In the genomic region with DNA sequence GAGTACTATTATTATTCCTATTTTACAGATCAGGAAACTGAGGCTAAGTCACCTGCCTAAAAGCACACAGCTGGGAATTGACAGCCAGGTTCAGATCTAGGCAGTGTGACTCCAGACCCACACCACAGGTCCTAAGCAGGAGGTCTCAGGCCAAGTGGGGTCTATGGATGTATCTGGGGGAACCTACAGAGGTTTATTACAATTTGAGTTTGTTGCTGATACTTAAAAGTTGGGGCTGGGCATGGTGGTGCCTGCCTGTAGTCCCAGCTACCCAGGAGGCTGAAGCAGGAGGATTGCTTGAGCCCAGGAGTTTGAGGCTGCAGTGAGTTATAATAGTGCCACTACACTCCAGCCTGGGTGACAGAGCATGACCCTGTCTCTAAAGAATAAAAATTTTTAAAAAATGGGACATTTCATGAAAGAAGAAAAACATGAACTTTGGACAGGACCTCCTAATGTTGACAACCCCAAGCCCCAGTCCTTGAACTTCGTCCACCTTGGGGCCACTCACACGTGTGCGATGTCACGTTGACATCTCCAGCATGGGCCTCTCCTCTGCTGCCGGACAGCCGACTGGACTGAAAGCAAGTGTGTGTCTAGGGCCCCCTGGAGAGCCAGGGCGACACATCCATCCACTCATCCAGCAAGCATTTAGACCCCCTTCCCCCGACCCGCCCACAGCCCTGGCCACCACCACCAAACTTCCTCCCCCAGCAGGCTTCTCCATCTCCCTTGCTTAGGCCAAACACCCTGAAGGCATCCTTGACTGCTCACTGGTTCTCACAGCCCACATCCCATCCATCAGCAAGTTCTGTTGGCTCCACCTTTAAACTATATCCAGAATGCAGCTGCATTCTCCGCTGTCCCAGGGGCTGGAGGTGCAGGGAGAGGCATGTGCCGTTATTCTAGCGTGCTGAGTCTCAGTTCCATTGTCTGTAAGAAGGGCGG, we compare ENCODE assay signal across 1 cellular context.
TF ChIP-seq lines count a peak whose summit lies in the region.

No MANE protein-coding gene starts in this region.

TF ChIP-seq in HepG2, 621 proteins besides CTCF, POLR2A, EP300 and RAD21 (continued from another document and continues in another):
- TF ChIP-seq, protein P1, sequence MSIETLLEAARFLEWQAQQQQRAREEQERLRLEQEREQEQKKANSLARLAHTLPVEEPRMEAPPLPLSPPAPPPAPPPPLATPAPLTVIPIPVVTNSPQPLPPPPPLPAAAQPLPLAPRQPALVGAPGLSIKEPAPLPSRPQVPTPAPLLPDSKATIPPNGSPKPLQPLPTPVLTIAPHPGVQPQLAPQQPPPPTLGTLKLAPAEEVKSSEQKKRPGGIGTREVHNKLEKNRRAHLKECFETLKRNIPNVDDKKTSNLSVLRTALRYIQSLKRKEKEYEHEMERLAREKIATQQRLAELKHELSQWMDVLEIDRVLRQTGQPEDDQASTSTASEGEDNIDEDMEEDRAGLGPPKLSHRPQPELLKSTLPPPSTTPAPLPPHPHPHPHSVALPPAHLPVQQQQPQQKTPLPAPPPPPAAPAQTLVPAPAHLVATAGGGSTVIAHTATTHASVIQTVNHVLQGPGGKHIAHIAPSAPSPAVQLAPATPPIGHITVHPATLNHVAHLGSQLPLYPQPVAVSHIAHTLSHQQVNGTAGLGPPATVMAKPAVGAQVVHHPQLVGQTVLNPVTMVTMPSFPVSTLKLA (IDR thresholded peaks at IDR 0.05), result peak; percentile 96
- peak; percentile 89 for TF ChIP-seq KAT8 (CRISPR knock-in tag; IDR thresholded peaks at IDR 0.05)
- TF ChIP-seq JARID2 (CRISPR knock-in tag; IDR thresholded peaks at IDR 0.05; ENCODE audit: insufficient replicate concordance), result peak; percentile 61
- TF ChIP-seq SOX6 (IDR thresholded peaks at IDR 0.05), result no peak
- TF ChIP-seq SOX6 (CRISPR knock-in tag; IDR thresholded peaks at IDR 0.05), result peak; percentile 96
- TF ChIP-seq SCMH1 (CRISPR knock-in tag; IDR thresholded peaks at IDR 0.05; ENCODE audit: borderline replicate concordance), result no peak
- TF ChIP-seq PLRG1 (conservative IDR thresholded peaks at IDR 0.05), result no peak
- peak; percentile 92 for TF ChIP-seq SMYD3 (CRISPR knock-in tag; IDR thresholded peaks at IDR 0.05)
- TF ChIP-seq, protein P2, sequence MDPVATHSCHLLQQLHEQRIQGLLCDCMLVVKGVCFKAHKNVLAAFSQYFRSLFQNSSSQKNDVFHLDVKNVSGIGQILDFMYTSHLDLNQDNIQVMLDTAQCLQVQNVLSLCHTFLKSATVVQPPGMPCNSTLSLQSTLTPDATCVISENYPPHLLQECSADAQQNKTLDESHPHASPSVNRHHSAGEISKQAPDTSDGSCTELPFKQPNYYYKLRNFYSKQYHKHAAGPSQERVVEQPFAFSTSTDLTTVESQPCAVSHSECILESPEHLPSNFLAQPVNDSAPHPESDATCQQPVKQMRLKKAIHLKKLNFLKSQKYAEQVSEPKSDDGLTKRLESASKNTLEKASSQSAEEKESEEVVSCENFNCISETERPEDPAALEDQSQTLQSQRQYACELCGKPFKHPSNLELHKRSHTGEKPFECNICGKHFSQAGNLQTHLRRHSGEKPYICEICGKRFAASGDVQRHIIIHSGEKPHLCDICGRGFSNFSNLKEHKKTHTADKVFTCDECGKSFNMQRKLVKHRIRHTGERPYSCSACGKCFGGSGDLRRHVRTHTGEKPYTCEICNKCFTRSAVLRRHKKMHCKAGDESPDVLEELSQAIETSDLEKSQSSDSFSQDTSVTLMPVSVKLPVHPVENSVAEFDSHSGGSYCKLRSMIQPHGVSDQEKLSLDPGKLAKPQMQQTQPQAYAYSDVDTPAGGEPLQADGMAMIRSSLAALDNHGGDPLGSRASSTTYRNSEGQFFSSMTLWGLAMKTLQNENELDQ (CRISPR knock-in tag; IDR thresholded peaks at IDR 0.05; ENCODE audit: borderline replicate concordance), result 0 out of 2 replicates have a peak, but pooled peaks have one; percentile 0
- TF ChIP-seq, protein P3, sequence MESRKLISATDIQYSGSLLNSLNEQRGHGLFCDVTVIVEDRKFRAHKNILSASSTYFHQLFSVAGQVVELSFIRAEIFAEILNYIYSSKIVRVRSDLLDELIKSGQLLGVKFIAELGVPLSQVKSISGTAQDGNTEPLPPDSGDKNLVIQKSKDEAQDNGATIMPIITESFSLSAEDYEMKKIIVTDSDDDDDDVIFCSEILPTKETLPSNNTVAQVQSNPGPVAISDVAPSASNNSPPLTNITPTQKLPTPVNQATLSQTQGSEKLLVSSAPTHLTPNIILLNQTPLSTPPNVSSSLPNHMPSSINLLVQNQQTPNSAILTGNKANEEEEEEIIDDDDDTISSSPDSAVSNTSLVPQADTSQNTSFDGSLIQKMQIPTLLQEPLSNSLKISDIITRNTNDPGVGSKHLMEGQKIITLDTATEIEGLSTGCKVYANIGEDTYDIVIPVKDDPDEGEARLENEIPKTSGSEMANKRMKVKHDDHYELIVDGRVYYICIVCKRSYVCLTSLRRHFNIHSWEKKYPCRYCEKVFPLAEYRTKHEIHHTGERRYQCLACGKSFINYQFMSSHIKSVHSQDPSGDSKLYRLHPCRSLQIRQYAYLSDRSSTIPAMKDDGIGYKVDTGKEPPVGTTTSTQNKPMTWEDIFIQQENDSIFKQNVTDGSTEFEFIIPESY (CRISPR knock-in tag; IDR thresholded peaks at IDR 0.05), result peak; percentile 88; the same call in 1 of the 2 replicates
- TF ChIP-seq TRIM24 (CRISPR knock-in tag; IDR thresholded peaks at IDR 0.05), result peak; percentile 84
- TF ChIP-seq FLYWCH1 (CRISPR knock-in tag; IDR thresholded peaks at IDR 0.05), result no peak
- TF ChIP-seq, protein P4, sequence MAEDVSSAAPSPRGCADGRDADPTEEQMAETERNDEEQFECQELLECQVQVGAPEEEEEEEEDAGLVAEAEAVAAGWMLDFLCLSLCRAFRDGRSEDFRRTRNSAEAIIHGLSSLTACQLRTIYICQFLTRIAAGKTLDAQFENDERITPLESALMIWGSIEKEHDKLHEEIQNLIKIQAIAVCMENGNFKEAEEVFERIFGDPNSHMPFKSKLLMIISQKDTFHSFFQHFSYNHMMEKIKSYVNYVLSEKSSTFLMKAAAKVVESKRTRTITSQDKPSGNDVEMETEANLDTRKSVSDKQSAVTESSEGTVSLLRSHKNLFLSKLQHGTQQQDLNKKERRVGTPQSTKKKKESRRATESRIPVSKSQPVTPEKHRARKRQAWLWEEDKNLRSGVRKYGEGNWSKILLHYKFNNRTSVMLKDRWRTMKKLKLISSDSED (CRISPR knock-in tag; IDR thresholded peaks at IDR 0.05), result no peak
- no peak; the same call in 1 of the 2 replicates for TF ChIP-seq TP53 (CRISPR knock-in tag; conservative IDR thresholded peaks at IDR 0.05)
- peak; percentile 96 for TF ChIP-seq ZNF589 (CRISPR knock-in tag; conservative IDR thresholded peaks at IDR 0.05)
- no peak for TF ChIP-seq NFIB (CRISPR knock-in tag; IDR thresholded peaks at IDR 0.05; ENCODE audit: borderline replicate concordance)
- peak; percentile 82 for TF ChIP-seq ZNF781 (CRISPR knock-in tag; IDR thresholded peaks at IDR 0.05; ENCODE audit: borderline replicate concordance, not compliant biosample characterization)
- TF ChIP-seq ZMYM2 (CRISPR knock-in tag; IDR thresholded peaks at IDR 0.05), result peak; percentile 96
- TF ChIP-seq SALL2 (CRISPR knock-in tag; IDR thresholded peaks at IDR 0.05), result no peak; the same call in 1 of the 2 replicates
- no peak for TF ChIP-seq ZNF720 (CRISPR knock-in tag; IDR thresholded peaks at IDR 0.05)
- TF ChIP-seq, protein P5, sequence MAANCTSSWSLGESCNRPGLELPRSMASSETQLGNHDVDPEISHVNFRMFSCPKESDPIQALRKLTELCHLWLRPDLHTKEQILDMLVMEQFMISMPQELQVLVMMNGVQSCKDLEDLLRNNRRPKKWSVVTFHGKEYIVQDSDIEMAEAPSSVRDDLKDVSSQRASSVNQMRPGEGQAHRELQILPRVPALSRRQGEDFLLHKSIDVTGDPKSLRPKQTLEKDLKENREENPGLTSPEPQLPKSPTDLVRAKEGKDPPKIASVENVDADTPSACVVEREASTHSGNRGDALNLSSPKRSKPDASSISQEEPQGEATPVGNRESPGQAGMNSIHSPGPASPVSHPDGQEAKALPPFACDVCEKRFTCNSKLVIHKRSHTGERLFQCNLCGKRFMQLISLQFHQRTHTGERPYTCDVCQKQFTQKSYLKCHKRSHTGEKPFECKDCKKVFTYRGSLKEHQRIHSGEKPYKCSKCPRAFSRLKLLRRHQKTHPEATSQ (CRISPR knock-in tag; IDR thresholded peaks at IDR 0.05; ENCODE audit: borderline replicate concordance), result no peak
- TF ChIP-seq SALL1 (CRISPR knock-in tag; IDR thresholded peaks at IDR 0.05), result peak; percentile 100
- TF ChIP-seq MIER2 (CRISPR knock-in tag; IDR thresholded peaks at IDR 0.05), result peak; percentile 84
- TF ChIP-seq, protein P6, sequence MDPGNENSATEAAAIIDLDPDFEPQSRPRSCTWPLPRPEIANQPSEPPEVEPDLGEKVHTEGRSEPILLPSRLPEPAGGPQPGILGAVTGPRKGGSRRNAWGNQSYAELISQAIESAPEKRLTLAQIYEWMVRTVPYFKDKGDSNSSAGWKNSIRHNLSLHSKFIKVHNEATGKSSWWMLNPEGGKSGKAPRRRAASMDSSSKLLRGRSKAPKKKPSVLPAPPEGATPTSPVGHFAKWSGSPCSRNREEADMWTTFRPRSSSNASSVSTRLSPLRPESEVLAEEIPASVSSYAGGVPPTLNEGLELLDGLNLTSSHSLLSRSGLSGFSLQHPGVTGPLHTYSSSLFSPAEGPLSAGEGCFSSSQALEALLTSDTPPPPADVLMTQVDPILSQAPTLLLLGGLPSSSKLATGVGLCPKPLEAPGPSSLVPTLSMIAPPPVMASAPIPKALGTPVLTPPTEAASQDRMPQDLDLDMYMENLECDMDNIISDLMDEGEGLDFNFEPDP (CRISPR knock-in tag; conservative IDR thresholded peaks at IDR 0.05), result no peak
- 0 out of 2 replicates have a peak, but pooled peaks have one; percentile 78 for TF ChIP-seq ARID2 (CRISPR knock-in tag; IDR thresholded peaks at IDR 0.05; ENCODE audit: borderline replicate concordance)
- TF ChIP-seq, protein P7, sequence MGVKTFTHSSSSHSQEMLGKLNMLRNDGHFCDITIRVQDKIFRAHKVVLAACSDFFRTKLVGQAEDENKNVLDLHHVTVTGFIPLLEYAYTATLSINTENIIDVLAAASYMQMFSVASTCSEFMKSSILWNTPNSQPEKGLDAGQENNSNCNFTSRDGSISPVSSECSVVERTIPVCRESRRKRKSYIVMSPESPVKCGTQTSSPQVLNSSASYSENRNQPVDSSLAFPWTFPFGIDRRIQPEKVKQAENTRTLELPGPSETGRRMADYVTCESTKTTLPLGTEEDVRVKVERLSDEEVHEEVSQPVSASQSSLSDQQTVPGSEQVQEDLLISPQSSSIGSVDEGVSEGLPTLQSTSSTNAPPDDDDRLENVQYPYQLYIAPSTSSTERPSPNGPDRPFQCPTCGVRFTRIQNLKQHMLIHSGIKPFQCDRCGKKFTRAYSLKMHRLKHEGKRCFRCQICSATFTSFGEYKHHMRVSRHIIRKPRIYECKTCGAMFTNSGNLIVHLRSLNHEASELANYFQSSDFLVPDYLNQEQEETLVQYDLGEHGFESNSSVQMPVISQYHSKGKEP (CRISPR knock-in tag; IDR thresholded peaks at IDR 0.05), result 0 out of 2 replicates have a peak, but pooled peaks have one; percentile 4
- TF ChIP-seq DR1 (CRISPR knock-in tag; IDR thresholded peaks at IDR 0.05), result no peak
- TF ChIP-seq KDM2A (CRISPR knock-in tag; IDR thresholded peaks at IDR 0.05; ENCODE audit: borderline replicate concordance, low read depth), result peak; percentile 92; the same call in 1 of the 2 replicates
- TF ChIP-seq ZNF350 (CRISPR knock-in tag; IDR thresholded peaks at IDR 0.05; ENCODE audit: borderline replicate concordance, low read depth), result peak; percentile 95
- TF ChIP-seq ZNF446 (CRISPR knock-in tag; IDR thresholded peaks at IDR 0.05), result no peak
- TF ChIP-seq, protein P8, sequence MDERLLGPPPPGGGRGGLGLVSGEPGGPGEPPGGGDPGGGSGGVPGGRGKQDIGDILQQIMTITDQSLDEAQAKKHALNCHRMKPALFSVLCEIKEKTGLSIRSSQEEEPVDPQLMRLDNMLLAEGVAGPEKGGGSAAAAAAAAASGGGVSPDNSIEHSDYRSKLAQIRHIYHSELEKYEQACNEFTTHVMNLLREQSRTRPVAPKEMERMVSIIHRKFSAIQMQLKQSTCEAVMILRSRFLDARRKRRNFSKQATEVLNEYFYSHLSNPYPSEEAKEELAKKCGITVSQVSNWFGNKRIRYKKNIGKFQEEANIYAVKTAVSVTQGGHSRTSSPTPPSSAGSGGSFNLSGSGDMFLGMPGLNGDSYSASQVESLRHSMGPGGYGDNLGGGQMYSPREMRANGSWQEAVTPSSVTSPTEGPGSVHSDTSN (CRISPR knock-in tag; IDR thresholded peaks at IDR 0.05), result peak; percentile 80
- TF ChIP-seq ZNF3 (CRISPR knock-in tag; IDR thresholded peaks at IDR 0.05), result no peak; the same call in 1 of the 2 replicates
- TF ChIP-seq ZC3H13 (CRISPR knock-in tag; IDR thresholded peaks at IDR 0.05), result peak; percentile 75
- TF ChIP-seq MTF2 (CRISPR knock-in tag; IDR thresholded peaks at IDR 0.05; ENCODE audit: borderline replicate concordance), result no peak
- peak; percentile 96; the same call in 1 of the 2 replicates for TF ChIP-seq ZNF792 (CRISPR knock-in tag; IDR thresholded peaks at IDR 0.05)
- peak; percentile 75; the same call in 1 of the 2 replicates for TF ChIP-seq GFI1 (CRISPR knock-in tag; IDR thresholded peaks at IDR 0.05; ENCODE audit: borderline replicate concordance)
- TF ChIP-seq PAX8 (CRISPR knock-in tag; IDR thresholded peaks at IDR 0.05; ENCODE audit: borderline replicate concordance), result no peak; the same call in none of the 2 replicates
- peak; percentile 72; the same call in 1 of the 2 replicates for TF ChIP-seq BRCA1 (CRISPR knock-in tag; IDR thresholded peaks at IDR 0.05)
- TF ChIP-seq ZNF143 (CRISPR knock-in tag; IDR thresholded peaks at IDR 0.05), result peak; percentile 66
- TF ChIP-seq, protein P9, sequence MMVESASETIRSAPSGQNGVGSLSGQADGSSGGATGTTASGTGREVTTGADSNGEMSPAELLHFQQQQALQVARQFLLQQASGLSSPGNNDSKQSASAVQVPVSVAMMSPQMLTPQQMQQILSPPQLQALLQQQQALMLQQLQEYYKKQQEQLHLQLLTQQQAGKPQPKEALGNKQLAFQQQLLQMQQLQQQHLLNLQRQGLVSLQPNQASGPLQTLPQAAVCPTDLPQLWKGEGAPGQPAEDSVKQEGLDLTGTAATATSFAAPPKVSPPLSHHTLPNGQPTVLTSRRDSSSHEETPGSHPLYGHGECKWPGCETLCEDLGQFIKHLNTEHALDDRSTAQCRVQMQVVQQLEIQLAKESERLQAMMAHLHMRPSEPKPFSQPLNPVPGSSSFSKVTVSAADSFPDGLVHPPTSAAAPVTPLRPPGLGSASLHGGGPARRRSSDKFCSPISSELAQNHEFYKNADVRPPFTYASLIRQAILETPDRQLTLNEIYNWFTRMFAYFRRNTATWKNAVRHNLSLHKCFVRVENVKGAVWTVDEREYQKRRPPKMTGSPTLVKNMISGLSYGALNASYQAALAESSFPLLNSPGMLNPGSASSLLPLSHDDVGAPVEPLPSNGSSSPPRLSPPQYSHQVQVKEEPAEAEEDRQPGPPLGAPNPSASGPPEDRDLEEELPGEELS (CRISPR knock-in tag; IDR thresholded peaks at IDR 0.05), result peak; percentile 97
- no peak for TF ChIP-seq ZNF83 (CRISPR knock-in tag; IDR thresholded peaks at IDR 0.05; ENCODE audit: borderline replicate concordance)
- TF ChIP-seq KLF11 (CRISPR knock-in tag; IDR thresholded peaks at IDR 0.05), result peak; percentile 78; the same call in 1 of the 2 replicates
- no peak for TF ChIP-seq ZNF367 (CRISPR knock-in tag; IDR thresholded peaks at IDR 0.05; ENCODE audit: borderline replicate concordance)
